Comparison of ENCODE assay signal across 2 cellular contexts in the genomic region with DNA sequence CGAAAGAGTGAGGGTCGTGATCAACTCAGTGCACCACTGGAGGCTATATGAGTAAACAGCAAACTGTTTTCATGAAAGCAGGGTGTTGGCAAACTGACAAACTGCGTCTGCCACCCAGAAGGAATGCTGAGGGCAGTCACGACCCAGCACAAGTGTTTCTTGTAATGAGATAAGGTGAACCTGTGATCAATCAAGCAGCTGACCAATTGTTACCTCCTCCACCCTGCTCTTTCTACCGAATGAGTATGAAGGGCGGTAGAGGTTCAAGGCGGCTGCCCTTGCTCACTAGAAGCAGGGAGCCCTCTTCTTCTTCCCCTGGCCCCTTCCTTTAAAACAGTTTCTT. TPM values are rescaled to one million over a fixed set of nuclear protein-coding genes. Genes with fewer than 3 reads are reported as not detected.
"Had no signal": no experiment of that assay in that cellular context is flagged by ENCODE, and none has a peak within 500 bp of the region (broad histone marks: within the 10 kb centered on the region; RNA-seq: fewer than 3 reads in every experiment).

No MANE protein-coding gene starts in this region.

RNA-seq across cellular contexts. Expression of gene SRL, which starts 5.6 kb away (rescaled TPM):
- polyA plus RNA-seq: keratinocyte, neural cell had no signal
